In the genomic region with DNA sequence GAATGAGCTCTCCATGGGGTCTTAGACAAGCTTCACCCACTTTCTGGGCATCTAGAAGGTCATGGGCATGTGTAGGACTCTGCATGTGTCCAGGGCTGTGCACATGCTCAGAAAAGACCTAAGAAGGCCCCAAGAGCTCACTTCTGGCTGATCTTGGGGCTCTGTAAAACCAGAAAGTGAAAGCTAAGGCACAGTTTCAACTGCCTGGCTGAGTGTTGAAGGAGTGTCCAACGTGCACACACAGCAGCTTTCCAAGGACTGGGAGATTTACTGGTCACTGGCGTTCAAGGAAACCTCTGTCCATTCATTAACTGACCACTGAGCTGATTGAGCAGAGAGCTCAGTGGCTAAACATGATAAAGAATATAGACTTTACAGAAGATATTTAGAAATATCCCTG, we compare ENCODE assay signal across 21 cellular contexts.
DNase-seq lines count a peak whose midpoint lies in the region; ATAC-seq and TF ChIP-seq lines count a peak whose summit lies in the region.
"Had no signal": no experiment of that assay in that cellular context is flagged by ENCODE, and none has a peak within 500 bp of the region (broad histone marks: within the 10 kb centered on the region; RNA-seq: fewer than 3 reads in every experiment).

No MANE protein-coding gene starts in this region.

- no peak overlapping the region for H3K4me3 ChIP-seq in DND-41 (ENCODE audit: low read depth in 1 of 2, low read length in 2 of 2)
- no peak overlapping the region for H3K4me3 ChIP-seq in trophoblast cell (ENCODE audit: low read depth, low read length)
- H3K4me3 ChIP-seq: gastrocnemius medialis, pancreas had no signal

- no peak overlapping the region for H4K12ac ChIP-seq in trophoblast cell (ENCODE audit: low read depth, low read length)

- H3K4me2 ChIP-seq in DND-41 (ENCODE audit: insufficient read depth, low read length) (no peak overlapping the region), trophoblast cell (ENCODE audit: low read length) (no peak overlapping the region)

- H4K8ac ChIP-seq in trophoblast cell (ENCODE audit: low read depth, low read length): no peak overlapping the region

- H4K91ac ChIP-seq in trophoblast cell (ENCODE audit: low read depth, low read length): no peak overlapping the region

- no peak overlapping the region for H3K14ac ChIP-seq in trophoblast cell (ENCODE audit: low read length)

- peak overlapping the region; percentile 14 for H2BK120ac ChIP-seq in trophoblast cell (ENCODE audit: insufficient read depth, low read length, poor library complexity)

- DNase-seq in DND-41 (no peak), glomerular visceral epithelial cell (ENCODE audit: extremely low spot score) (peak; percentile 15), trophoblast cell (no peak), NCI-H2029 treated with DMSO at 0.1 percent for 48 hours (lab: John Stamatoyannopoulos, UW) (no peak), HT-29 (ENCODE audit: low spot score) (no peak)
- no peak for DNase-seq in activated T-cell treated with anti-CD3 and anti-CD28 coated beads, Interleukin-2, amount 50 U/mL, for 1 hour
- no peak for DNase-seq in stimulated activated CD4-positive, alpha-beta T cell treated with anti-CD3 and anti-CD28 coated beads, Interleukin-1b, Interleukin-23, amount 100 ng/mL, for 48 hours
- DNase-seq: activated CD4-positive, CD25-positive, alpha-beta regulatory T cell treated with anti-CD3 and anti-CD28 coated beads, Interleukin-2, amount 50 U/mL, for 72 hours; activated naive CD8-positive, alpha-beta T cell treated with anti-CD3 and anti-CD28 coated beads, Interleukin-2, amount 10 ng/mL, durations not matched to agents 7 days and 5 days; gastrocnemius medialis; kidney; naive thymus-derived CD8-positive, alpha-beta T cell; NCI-H1092 treated with DMSO at 0.1 percent for 48 hours; NCI-H2081 treated with DMSO at 0.1 percent for 48 hours; pancreas; SHP77; substantia nigra; SW 1271 had no signal

- H3K36me3 ChIP-seq in DND-41 (ENCODE audit: insufficient read depth, low read length) (no peaks in the 10 kb centered on the region), KOPT-K1 (ENCODE audit: insufficient read depth, low read length) (no peaks in the 10 kb centered on the region), trophoblast cell (ENCODE audit: control insufficient read depth in 1 of 2, insufficient read depth in 2 of 2, low read length in 2 of 2) (no peaks in the 10 kb centered on the region)
- H3K36me3 ChIP-seq: gastrocnemius medialis, pancreas had no signal

- H2BK5ac ChIP-seq in trophoblast cell (ENCODE audit: low read depth, low read length, poor library complexity): no peak overlapping the region

- peak overlapping the region; percentile 46 for H2BK12ac ChIP-seq in trophoblast cell (ENCODE audit: low read length)

- H3K18ac ChIP-seq in trophoblast cell (ENCODE audit: low read length): no peak overlapping the region

- no peak overlapping the region for H2AK5ac ChIP-seq in trophoblast cell (ENCODE audit: low read length)

- H2AFZ ChIP-seq in DND-41 (ENCODE audit: low read depth, low read length) (no peak overlapping the region), trophoblast cell (ENCODE audit: insufficient read depth, low read length, poor library complexity) (no peak overlapping the region)

- no peak overlapping the region for H3K9ac ChIP-seq in DND-41 (ENCODE audit: low read depth, low read length)
- no peak overlapping the region for H3K9ac ChIP-seq in trophoblast cell (ENCODE audit: low read length)

- peak; percentile 55; the same call in 2 of the 3 replicates for ATAC-seq in DND-41 (ENCODE audit: insufficient read depth, low read depth)
- ATAC-seq: gastrocnemius medialis; HepG2; naive thymus-derived CD8-positive, alpha-beta T cell; pancreas had no signal

- H3K4ac ChIP-seq in trophoblast cell (ENCODE audit: low read depth, low read length): no peak overlapping the region

- H3K9me3 ChIP-seq in DND-41 (ENCODE audit: insufficient read depth, low read length, severe bottlenecking) (no peaks in the 10 kb centered on the region), KOPT-K1 (ENCODE audit: insufficient read depth, low read length, poor library complexity, severe bottlenecking) (no peaks in the 10 kb centered on the region), trophoblast cell (ENCODE audit: insufficient read depth, low read depth, low read length) (no peaks in the 10 kb centered on the region)
- H3K9me3 ChIP-seq: gastrocnemius medialis, pancreas had no signal

- 0 out of 2 replicates have a peak, but pooled peaks cover 4% of the 10 kb centered on the region for H3K4me1 ChIP-seq in DND-41 (ENCODE audit: insufficient read depth, low read length)
- H3K4me1 ChIP-seq in trophoblast cell (ENCODE audit: control insufficient read depth in 1 of 2, insufficient read depth in 2 of 2, low read length in 2 of 2): peaks cover 7 to 10% of the 10 kb centered on the region in 2 experiments
- H3K4me1 ChIP-seq: gastrocnemius medialis, pancreas had no signal

- no peaks in the 10 kb centered on the region for H3K79me2 ChIP-seq in DND-41 (ENCODE audit: insufficient read depth, low read length)
- H3K79me2 ChIP-seq in trophoblast cell (ENCODE audit: control insufficient read depth, insufficient read depth, low read length, poor library complexity): no peaks in the 10 kb centered on the region

- H3K23ac ChIP-seq in trophoblast cell (ENCODE audit: low read length): no peak overlapping the region

- H3K27ac ChIP-seq in DND-41 (ENCODE audit: low read length): no peak overlapping the region
- peak overlapping the region; percentile 61 for H3K27ac ChIP-seq in KOPT-K1 (ENCODE audit: low read depth, low read length, poor library complexity, severe bottlenecking)
- H3K27ac ChIP-seq in trophoblast cell (ENCODE audit: low read depth, low read length): no peak overlapping the region
- H3K27ac ChIP-seq: epithelial cell of prostate, gastrocnemius medialis, pancreas had no signal

- H4K20me1 ChIP-seq in DND-41 (ENCODE audit: insufficient read depth, low read length): no peaks in the 10 kb centered on the region

- peaks cover 6% of the 10 kb centered on the region for H3K79me1 ChIP-seq in trophoblast cell (ENCODE audit: low read length)

- H3K27me3 ChIP-seq in DND-41 (ENCODE audit: insufficient read depth, low read length, poor library complexity): no peaks in the 10 kb centered on the region
- no peaks in the 10 kb centered on the region for H3K27me3 ChIP-seq in trophoblast cell (ENCODE audit: insufficient read depth, low read length)
- H3K27me3 ChIP-seq: gastrocnemius medialis, pancreas had no signal

- WGBS in trophoblast cell (ENCODE audit: extremely low coverage, insufficient coverage, insufficient read length): no CpG with 5 or more reads among the region's 2 CpGs

- no peak for TF ChIP-seq CTCF in DND-41 (IDR thresholded peaks at IDR 0.05; ENCODE audit: borderline replicate concordance, extremely low read depth, low read length, poor library complexity, severe bottlenecking)
